ENCODE assay signal across 8 cellular contexts in genomic region chr6:42453027-42453648, GRCh38. TPM values are rescaled to one million over a fixed set of nuclear protein-coding genes. Genes with fewer than 3 reads are reported as not detected.
DNase-seq lines count a peak whose midpoint lies in the region; ATAC-seq and TF ChIP-seq lines count a peak whose summit lies in the region.

No MANE protein-coding gene starts in this region.

- H3K27me3 Mint-ChIP-seq in CD4-positive, CD25-positive, alpha-beta regulatory T cell, result peaks cover 5% of the 10 kb centered on the region
- H3K27me3 Mint-ChIP-seq in activated T-helper 2 cell treated with anti-CD3 and anti-CD28 coated beads, Interferon-gamma antibody, Interleukin-2, Interleukin-4, amounts not matched to agents 10 μg/mL and 5 μg/mL and 100 μg/mL, durations not matched to agents 14 hours and 24 hours and 36 hours (ENCODE audit: low read depth), result peaks cover 5% of the 10 kb centered on the region
- peaks cover 14% of the 10 kb centered on the region for H3K27me3 Mint-ChIP-seq in nephron (ENCODE audit: low read depth)

- peak; percentile 68 to 80 (median 73) for DNase-seq in CD4-positive, CD25-positive, alpha-beta regulatory T cell
- peak; percentile 93 for DNase-seq in GM20000 (ENCODE audit: low spot score)
- peak; percentile 86 for DNase-seq in KBM-7
- peak; percentile 80 for DNase-seq in activated T-helper 2 cell treated with anti-CD3 and anti-CD28 coated beads, Interferon-gamma antibody, Interleukin-2, Interleukin-4, amounts not matched to agents 10 μg/mL and 5 μg/mL and 100 μg/mL, durations not matched to agents 14 hours and 24 hours and 36 hours (ENCODE audit: low spot score)
- DNase-seq in fibroblast of peridontal ligament (ENCODE audit: extremely low read depth), result peak; percentile 86

- no peaks in the 10 kb centered on the region for H3K9me3 ChIP-seq in CD4-positive, CD25-positive, alpha-beta regulatory T cell (ENCODE audit: control insufficient read depth in 2 of 2, low read length in 2 of 2)
- H3K9me3 ChIP-seq in stomach smooth muscle (ENCODE audit: control insufficient read depth in 2 of 2, low read length in 2 of 2), result no peaks in the 10 kb centered on the region

- peaks cover 39% of the 10 kb centered on the region for H3K4me1 ChIP-seq in CD4-positive, CD25-positive, alpha-beta regulatory T cell (ENCODE audit: control insufficient read depth, insufficient read depth, low read length, poor library complexity, severe bottlenecking)
- peaks cover 17% of the 10 kb centered on the region for H3K4me1 ChIP-seq in stomach smooth muscle (ENCODE audit: control insufficient read depth, insufficient read depth, low read length)

- ATAC-seq in CD4-positive, CD25-positive, alpha-beta regulatory T cell (ENCODE audit: low read depth in 2 of 2), result peak; percentile 74 to 77

- intact Hi-C loops in activated T-helper 2 cell treated with anti-CD3 and anti-CD28 coated beads, Interferon-gamma antibody, Interleukin-2, Interleukin-4, amounts not matched to agents 10 μg/mL and 5 μg/mL and 100 μg/mL, durations not matched to agents 14 hours and 24 hours and 36 hours (cut with micrococcal nuclease), result loop anchor here (5.0 kb wide), 2 partner anchors 94 to 439 kb away; a partner anchor contains a TSS

- H3K27me3 ChIP-seq in CD4-positive, CD25-positive, alpha-beta regulatory T cell (ENCODE audit: control insufficient read depth, insufficient read depth, low read length), result no peaks in the 10 kb centered on the region
- H3K27me3 ChIP-seq in stomach smooth muscle (ENCODE audit: control insufficient read depth in 1 of 2, insufficient read depth in 2 of 2, low read length in 2 of 2), result no peaks in the 10 kb centered on the region

- no peak for TF ChIP-seq CTCF in GM20000 (IDR thresholded peaks at IDR 0.05; ENCODE audit: extremely low read depth, missing control alignments)
- no peak for TF ChIP-seq CTCF in nephron (IDR thresholded peaks at IDR 0.05; ENCODE audit: unreplicated experiment in 3 of 3)

- peak overlapping the region; percentile 60 for H3K27ac ChIP-seq in CD4-positive, CD25-positive, alpha-beta regulatory T cell (ENCODE audit: insufficient read depth, low read length, poor library complexity, severe bottlenecking)
- peak overlapping the region; percentile 80 for H3K27ac ChIP-seq in stomach smooth muscle (ENCODE audit: low read length)

- H3K36me3 Mint-ChIP-seq in CD4-positive, CD25-positive, alpha-beta regulatory T cell, result peaks cover 2% of the 10 kb centered on the region
- H3K36me3 Mint-ChIP-seq in activated T-helper 2 cell treated with anti-CD3 and anti-CD28 coated beads, Interferon-gamma antibody, Interleukin-2, Interleukin-4, amounts not matched to agents 10 μg/mL and 5 μg/mL and 100 μg/mL, durations not matched to agents 14 hours and 24 hours and 36 hours (ENCODE audit: low read depth), result peaks cover 18% of the 10 kb centered on the region
- H3K36me3 Mint-ChIP-seq in nephron (ENCODE audit: low read depth), result peaks cover 7% of the 10 kb centered on the region

- H3K4me3 ChIP-seq in CD4-positive, CD25-positive, alpha-beta regulatory T cell (ENCODE audit: low read depth, low read length), result peak overlapping the region; percentile 57
- peak overlapping the region; percentile 81 to 86 for H3K4me3 ChIP-seq in stomach smooth muscle (ENCODE audit: low read length in 2 of 2)

- peaks cover 10 to 41% (median 25%) of the 10 kb centered on the region in 4 donors for H3K4me1 Mint-ChIP-seq in CD4-positive, CD25-positive, alpha-beta regulatory T cell
- peaks cover 34% of the 10 kb centered on the region for H3K4me1 Mint-ChIP-seq in activated T-helper 2 cell treated with anti-CD3 and anti-CD28 coated beads, Interferon-gamma antibody, Interleukin-2, Interleukin-4, amounts not matched to agents 10 μg/mL and 5 μg/mL and 100 μg/mL, durations not matched to agents 14 hours and 24 hours and 36 hours (ENCODE audit: low read depth)
- H3K4me1 Mint-ChIP-seq in nephron, result peaks cover 29% of the 10 kb centered on the region

- H3K9me3 Mint-ChIP-seq in CD4-positive, CD25-positive, alpha-beta regulatory T cell, result peaks cover 0 to 1% (median 0%) of the 10 kb centered on the region in 7 donors
- no peaks in the 10 kb centered on the region for H3K9me3 Mint-ChIP-seq in activated T-helper 2 cell treated with anti-CD3 and anti-CD28 coated beads, Interferon-gamma antibody, Interleukin-2, Interleukin-4, amounts not matched to agents 10 μg/mL and 5 μg/mL and 100 μg/mL, durations not matched to agents 14 hours and 24 hours and 36 hours
- no peaks in the 10 kb centered on the region for H3K9me3 Mint-ChIP-seq in nephron

- in situ Hi-C loops in KBM-7 (cut with MboI; ENCODE audit: low pct_unique_long_range_greater_than_20kb, low sequenced_read_pairs), result no loop called here

- H3K4me3 Mint-ChIP-seq in CD4-positive, CD25-positive, alpha-beta regulatory T cell, result peak overlapping the region; percentile 92 to 98 (median 93)
- H3K4me3 Mint-ChIP-seq in activated T-helper 2 cell treated with anti-CD3 and anti-CD28 coated beads, Interferon-gamma antibody, Interleukin-2, Interleukin-4, amounts not matched to agents 10 μg/mL and 5 μg/mL and 100 μg/mL, durations not matched to agents 14 hours and 24 hours and 36 hours (ENCODE audit: low read depth), result peak overlapping the region; percentile 98
- H3K4me3 Mint-ChIP-seq in nephron, result peak overlapping the region; percentile 99

- H3K9ac ChIP-seq in stomach smooth muscle (ENCODE audit: low read length in 2 of 2), result peak overlapping the region; percentile 62 to 68

- no peaks in the 10 kb centered on the region for H3K36me3 ChIP-seq in CD4-positive, CD25-positive, alpha-beta regulatory T cell (ENCODE audit: control insufficient read depth, insufficient read depth, low read length)
- no peaks in the 10 kb centered on the region for H3K36me3 ChIP-seq in stomach smooth muscle (ENCODE audit: control insufficient read depth in 2 of 2, insufficient read depth in 2 of 2, low read length in 2 of 2)

- H3K27ac Mint-ChIP-seq in CD4-positive, CD25-positive, alpha-beta regulatory T cell, result peak overlapping the region in 1 of 3 donors; percentile 86
- no peak overlapping the region for H3K27ac Mint-ChIP-seq in activated T-helper 2 cell treated with anti-CD3 and anti-CD28 coated beads, Interferon-gamma antibody, Interleukin-2, Interleukin-4, amounts not matched to agents 10 μg/mL and 5 μg/mL and 100 μg/mL, durations not matched to agents 14 hours and 24 hours and 36 hours
- peak overlapping the region; percentile 95 to 99 (median 97) for H3K27ac Mint-ChIP-seq in nephron

TF ChIP-seq in PFSK-1, 5 proteins besides CTCF, POLR2A, EP300 and RAD21:
- TF ChIP-seq POLR2AphosphoS5 (IDR thresholded peaks at IDR 0.05; ENCODE audit: low read depth, low read length) (peak; percentile 61; the same call in 1 of the 2 replicates), TAF1 (IDR thresholded peaks at IDR 0.05; ENCODE audit: borderline replicate concordance, insufficient read depth, low read length) (peak; percentile 51; the same call in 1 of the 2 replicates), SIN3A (IDR thresholded peaks at IDR 0.05; ENCODE audit: borderline replicate concordance, insufficient read depth, low read length) (no peak), FOXP2 (optimal IDR thresholded peaks at IDR 0.05; ENCODE audit: borderline replicate concordance, extremely low read depth, extremely low read length, insufficient read depth) (peak; percentile 74)
- TF ChIP-seq, protein P1, sequence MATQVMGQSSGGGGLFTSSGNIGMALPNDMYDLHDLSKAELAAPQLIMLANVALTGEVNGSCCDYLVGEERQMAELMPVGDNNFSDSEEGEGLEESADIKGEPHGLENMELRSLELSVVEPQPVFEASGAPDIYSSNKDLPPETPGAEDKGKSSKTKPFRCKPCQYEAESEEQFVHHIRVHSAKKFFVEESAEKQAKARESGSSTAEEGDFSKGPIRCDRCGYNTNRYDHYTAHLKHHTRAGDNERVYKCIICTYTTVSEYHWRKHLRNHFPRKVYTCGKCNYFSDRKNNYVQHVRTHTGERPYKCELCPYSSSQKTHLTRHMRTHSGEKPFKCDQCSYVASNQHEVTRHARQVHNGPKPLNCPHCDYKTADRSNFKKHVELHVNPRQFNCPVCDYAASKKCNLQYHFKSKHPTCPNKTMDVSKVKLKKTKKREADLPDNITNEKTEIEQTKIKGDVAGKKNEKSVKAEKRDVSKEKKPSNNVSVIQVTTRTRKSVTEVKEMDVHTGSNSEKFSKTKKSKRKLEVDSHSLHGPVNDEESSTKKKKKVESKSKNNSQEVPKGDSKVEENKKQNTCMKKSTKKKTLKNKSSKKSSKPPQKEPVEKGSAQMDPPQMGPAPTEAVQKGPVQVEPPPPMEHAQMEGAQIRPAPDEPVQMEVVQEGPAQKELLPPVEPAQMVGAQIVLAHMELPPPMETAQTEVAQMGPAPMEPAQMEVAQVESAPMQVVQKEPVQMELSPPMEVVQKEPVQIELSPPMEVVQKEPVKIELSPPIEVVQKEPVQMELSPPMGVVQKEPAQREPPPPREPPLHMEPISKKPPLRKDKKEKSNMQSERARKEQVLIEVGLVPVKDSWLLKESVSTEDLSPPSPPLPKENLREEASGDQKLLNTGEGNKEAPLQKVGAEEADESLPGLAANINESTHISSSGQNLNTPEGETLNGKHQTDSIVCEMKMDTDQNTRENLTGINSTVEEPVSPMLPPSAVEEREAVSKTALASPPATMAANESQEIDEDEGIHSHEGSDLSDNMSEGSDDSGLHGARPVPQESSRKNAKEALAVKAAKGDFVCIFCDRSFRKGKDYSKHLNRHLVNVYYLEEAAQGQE (IDR thresholded peaks at IDR 0.05; ENCODE audit: insufficient read depth in 1 of 2, low read depth in 2 of 2, low read length in 2 of 2), result no peak

RNA-seq across cellular contexts. Expression of gene TRERF1, which starts 1.4 kb away (rescaled TPM):
- 55.7 TPM for total RNA-seq in CD4-positive, CD25-positive, alpha-beta regulatory T cell
- 1 to 10 TPM; 2.3 to 4.9 (median 4.2) TPM for polyA plus RNA-seq in CD4-positive, CD25-positive, alpha-beta regulatory T cell
- 14.7 TPM for polyA plus RNA-seq in PFSK-1 (2012; ENCODE audit: insufficient read length, low read depth)
- 19.6 TPM in 2 replicates for total RNA-seq in activated T-helper 2 cell treated with anti-CD3 and anti-CD28 coated beads, Interferon-gamma antibody, Interleukin-2, Interleukin-4, amounts not matched to agents 10 μg/mL and 5 μg/mL and 100 μg/mL, durations not matched to agents 14 hours and 24 hours and 36 hours

Comparison
In these comparisons a context has a peak if more than half of its experiments do, and no peak if none do; other contexts are left out.
1. Peak in every context shown above with its lines: DNase-seq, ATAC-seq, H3K4me3 ChIP-seq and H3K27ac ChIP-seq.